20 cellular contexts compared by ENCODE assay signal in the genomic region with DNA sequence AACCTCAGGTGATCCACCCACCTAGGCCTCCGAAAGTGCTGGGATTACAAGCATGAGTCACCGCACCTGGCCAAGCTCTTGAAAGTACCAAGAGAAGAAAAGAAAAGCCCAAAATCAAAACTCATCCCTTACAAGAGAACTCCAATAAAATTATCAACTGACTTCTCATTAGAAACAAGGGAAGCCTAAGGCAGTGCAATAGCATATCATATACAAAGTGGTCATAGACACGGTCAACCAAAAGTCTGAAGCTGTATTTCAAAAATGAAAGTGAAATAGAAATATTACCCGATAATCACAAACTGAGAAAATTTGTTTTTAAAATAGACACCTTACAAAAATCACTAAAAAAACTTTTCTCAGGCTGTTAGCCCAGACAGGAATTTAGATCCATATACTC.
DNase-seq lines count a peak whose midpoint lies in the region; ATAC-seq, FAIRE-seq and TF ChIP-seq lines count a peak whose summit lies in the region.
"Had no signal": no experiment of that assay in that cellular context is flagged by ENCODE, and none has a peak within 500 bp of the region (broad histone marks: within the 10 kb centered on the region; RNA-seq: fewer than 3 reads in every experiment).

No MANE protein-coding gene starts in this region.

- RAD21 ChIA-PET in GM12878 (lab: Charles Lee; ENCODE audit: unreplicated experiment) = no interaction called here

- peaks cover 9% of the 10 kb centered on the region for H3K4me1 ChIP-seq in OCI-LY1 (ENCODE audit: insufficient read depth, low read length, severe bottlenecking)
- no peaks in the 10 kb centered on the region; the same call in 1 of the 2 replicates for H3K4me1 ChIP-seq in GM12878 (ENCODE audit: control insufficient read depth, insufficient read depth, low read length)
- H3K4me1 ChIP-seq: Peyer's patch had no signal

- no peaks in the 10 kb centered on the region for H3F3A ChIP-seq in OCI-LY1 (ENCODE audit: insufficient read depth, low read length)

- H4K20me1 ChIP-seq in OCI-LY1 (ENCODE audit: insufficient read depth, low read length) = no peaks in the 10 kb centered on the region
- H4K20me1 ChIP-seq in GM12878 (ENCODE audit: control insufficient read depth, insufficient read depth) = no peaks in the 10 kb centered on the region

- ATAC-seq in GM21526 (IDR thresholded peaks at IDR 0.05; ENCODE audit: low FRiP score, unreplicated experiment) (peak; percentile 50), GM12878 (peak; percentile 34; the same call in 2 of the 3 replicates), GM21390 (IDR thresholded peaks at IDR 0.05; ENCODE audit: unreplicated experiment) (no peak), GM19351 (IDR thresholded peaks at IDR 0.05; ENCODE audit: unreplicated experiment) (no peak)

- TF ChIP-seq POLR2A in GM12878 (IDR thresholded peaks at IDR 0.05; ENCODE audit: low read depth, low read length) = no peak

- H3K9me3 ChIP-seq in OCI-LY1 (ENCODE audit: low read length) (no peaks in the 10 kb centered on the region), GM12878 (replicated peaks; ENCODE audit: control insufficient read depth, insufficient read depth, low read length) (no peaks in the 10 kb centered on the region; the same call in 2 of the 3 replicates)

- H3K79me2 ChIP-seq in OCI-LY1 (ENCODE audit: insufficient read depth, low read length) (no peaks in the 10 kb centered on the region), GM12878 (ENCODE audit: control insufficient read depth, insufficient read depth, low read length) (no peaks in the 10 kb centered on the region)

- in situ Hi-C loops in GM12878 (cut with MboI) = no loop called here

- no peaks in the 10 kb centered on the region for H3K9me2 ChIP-seq in OCI-LY1 (ENCODE audit: low read depth, low read length)

- no peak for TF ChIP-seq EP300 in GM12878 (IDR thresholded peaks at IDR 0.05; ENCODE audit: borderline replicate concordance in 1 of 2, control insufficient read depth in 1 of 2, low read depth in 2 of 2, low read length in 2 of 2)

- H2AFZ ChIP-seq in OCI-LY1 (ENCODE audit: low read length) (peak overlapping the region; percentile 85; the same call in 1 of the 2 replicates), GM12878 (ENCODE audit: control insufficient read depth, low read depth, low read length) (no peak overlapping the region)

- POLR2A ChIA-PET in GM12878 (lab: Charles Lee) = no interaction called here

- intact Hi-C loops in GM12878 (cut with micrococcal nuclease; ENCODE audit: unreplicated experiment) = no loop called here

- no peak for TF ChIP-seq RAD21 in GM12878 (IDR thresholded peaks at IDR 0.05; ENCODE audit: insufficient read depth, low read depth, low read length)

- H3K4me3 ChIP-seq in GM06990 (replicated peaks; ENCODE audit: low read depth, low read length) (no peak overlapping the region), OCI-LY1 (ENCODE audit: low read depth, low read length, poor library complexity, severe bottlenecking) (no peak overlapping the region), GM12878 (peak overlapping the region; percentile 45; the same call in 1 of the 2 replicates)
- H3K4me3 ChIP-seq: Peyer's patch had no signal

- BruUV-seq in GM12878 (replicated peaks; lab: Mats Ljungman, UMichigan) = no TSS peak

- TF ChIP-seq CTCF in GM06990 (IDR thresholded peaks at IDR 0.05; ENCODE audit: insufficient read depth, low read length, poor library complexity, severe bottlenecking) (no peak), OCI-LY1 (IDR thresholded peaks at IDR 0.05; ENCODE audit: low read length) (no peak), GM12878 (IDR thresholded peaks at IDR 0.05 in 2 of 3, conservative IDR thresholded peaks at IDR 0.05 in 1 of 3; ENCODE audit: control insufficient read depth in 2 of 3, extremely low read depth in 1 of 3, insufficient read depth in 1 of 3, low read depth in 3 of 3, low read length in 3 of 3) (no peak)

- CTCF ChIA-PET in GM12878 (lab: Yijun Ruan, JAX) = no interaction called here

- SMC1A ChIA-PET in GM12878 (lab: Charles Lee; ENCODE audit: uncharacterized antibody, unreplicated experiment) = interaction anchor here (0.7 to 1.8 kb wide), 5 partner anchors 10 to 221 kb away, joined by 3 to 5 read pairs (median 3); no protein-coding TSS in a partner anchor

- H3K9ac ChIP-seq in OCI-LY1 (ENCODE audit: low read length) = no peak overlapping the region
- no peak overlapping the region for H3K9ac ChIP-seq in GM12878 (ENCODE audit: control insufficient read depth, insufficient read depth, low read length)

- FAIRE-seq in GM12878 (lab: Jason Lieb, UNC) = no peak
- FAIRE-seq: HTR-8/SVneo had no signal

- DNase-seq in GM06990 (ENCODE audit: extremely low read depth, insufficient read length) (peak; percentile 9), GM12878 (ENCODE audit: low read depth, low spot score) (no peak), NCI-H226 (no peak), NCI-H2196 treated with DMSO at 0.1 percent for 48 hours (lab: John Stamatoyannopoulos, UW; ENCODE audit: unreplicated experiment) (no peak)
- DNase-seq: ACHN, AML-193, H7, MV-4-11, NCI-H1417, NCI-H1930, NCI-H446 treated with DMSO at 0.1 percent for 48 hours, Peyer's patch, Right ventricle myocardium superior, T-helper 2 cell had no signal

- H3K36me3 ChIP-seq in GM06990 (ENCODE audit: control insufficient read depth, insufficient read depth, low read length) = no peaks in the 10 kb centered on the region
- H3K36me3 ChIP-seq in OCI-LY1 (ENCODE audit: insufficient read depth, low read length) = no peaks in the 10 kb centered on the region
- H3K36me3 ChIP-seq in GM12878 (ENCODE audit: control insufficient read depth in 2 of 2, insufficient read depth in 2 of 2, low read length in 1 of 2) = no peaks in the 10 kb centered on the region
- H3K36me3 ChIP-seq: Peyer's patch had no signal

- no peak overlapping the region for H3K27ac ChIP-seq in OCI-LY1 (ENCODE audit: low read depth, low read length, poor library complexity, severe bottlenecking)
- H3K27ac ChIP-seq in GM12878 (ENCODE audit: control insufficient read depth, insufficient read depth) = no peak overlapping the region
- H3K27ac ChIP-seq: HL-60, Peyer's patch had no signal

- H3K4me2 ChIP-seq in OCI-LY1 (ENCODE audit: low read length) (peak overlapping the region; percentile 38), GM12878 (ENCODE audit: control insufficient read depth, insufficient read depth) (no peak overlapping the region)

- WGBS in GM12878 (ENCODE audit: insufficient coverage, insufficient replicate concordance, low lambda C conversion rate, missing lambda C conversion rate) = 57% methylated on average over 4 of the region's 4 CpGs

- H3K27me3 ChIP-seq in GM06990 (replicated peaks; ENCODE audit: control insufficient read depth, insufficient read depth, low read length) (no peaks in the 10 kb centered on the region), OCI-LY1 (ENCODE audit: insufficient read depth, low read length) (no peaks in the 10 kb centered on the region), GM12878 (replicated peaks in 1 of 2; ENCODE audit: control insufficient read depth in 2 of 2, insufficient read depth in 2 of 2, low read length in 1 of 2) (no peaks in the 10 kb centered on the region)
- H3K27me3 ChIP-seq: Peyer's patch had no signal

TF ChIP-seq in GM12878, 131 proteins besides CTCF, POLR2A, EP300 and RAD21:
- TF ChIP-seq FOXM1 (IDR thresholded peaks at IDR 0.05; ENCODE audit: low read depth, low read length) = no peak; the same call in 1 of the 2 replicates
- TF ChIP-seq RUNX3 (IDR thresholded peaks at IDR 0.05; ENCODE audit: low read length) = peak; percentile 33; the same call in 1 of the 2 replicates
- no peak for TF ChIP-seq ZNF274 (IDR thresholded peaks at IDR 0.05; ENCODE audit: insufficient read depth, insufficient read length)
- TF ChIP-seq CBX5 (IDR thresholded peaks at IDR 0.05; ENCODE audit: low read depth) = no peak
- no peak for TF ChIP-seq HDAC6 (IDR thresholded peaks at IDR 0.05; ENCODE audit: unreplicated experiment)
TF ChIP-seq in GM12878: peak in this region for 1.

Comparison
In these comparisons a context has a peak if more than half of its experiments do, and no peak if none do; other contexts are left out.
1. ATAC-seq: peak in GM21526 (single experiment) and GM12878 (single experiment); none in GM21390 (single experiment) and GM19351 (single experiment).